12 cellular contexts compared by ENCODE assay signal in genomic region chr12:37672655-37673260, GRCh38.
A peak's percentile ranks its signal among the peaks of the same experiment; 100 is the strongest.
DNase-seq lines count a peak whose midpoint lies in the region; ATAC-seq, FAIRE-seq and TF ChIP-seq lines count a peak whose summit lies in the region.
"Had no signal": no experiment of that assay in that cellular context is flagged by ENCODE, and none has a peak within 500 bp of the region (broad histone marks: within the 10 kb centered on the region; RNA-seq: fewer than 3 reads in every experiment).

No MANE protein-coding gene starts in this region.

- no peaks in the 10 kb centered on the region for H3K27me3 Mint-ChIP-seq in natural killer cell treated with Interleukin-12 subunit alpha and Interleukin-12 subunit beta and Interleukin-15 and Interleukin-18, amount 100 ng/mL, for 72 hours
- H3K27me3 Mint-ChIP-seq: activated T-helper 17 cell treated with anti-CD3 and anti-CD28 coated beads, Interleukin-2, amount 50 U/mL, for 72 hours; memory B cell had no signal

- TF ChIP-seq CTCF in LNCaP clone FGC (IDR thresholded peaks at IDR 0.05; ENCODE audit: control insufficient read depth, extremely low read depth, insufficient read depth) (peak; percentile 55), bronchial epithelial cell (IDR thresholded peaks at IDR 0.05; ENCODE audit: insufficient read depth, low read length, severe bottlenecking) (peak; percentile 10)

- H3K27ac Mint-ChIP-seq in natural killer cell treated with Interleukin-12 subunit alpha and Interleukin-12 subunit beta and Interleukin-15 and Interleukin-18, amount 100 ng/mL, for 72 hours: no peak overlapping the region
- H3K27ac Mint-ChIP-seq: activated T-helper 17 cell treated with anti-CD3 and anti-CD28 coated beads, Interleukin-2, amount 50 U/mL, for 72 hours; memory B cell had no signal

- H3K4me3 Mint-ChIP-seq in natural killer cell treated with Interleukin-12 subunit alpha and Interleukin-12 subunit beta and Interleukin-15 and Interleukin-18, amount 100 ng/mL, for 72 hours: no peak overlapping the region
- H3K4me3 Mint-ChIP-seq: activated T-helper 17 cell treated with anti-CD3 and anti-CD28 coated beads, Interleukin-2, amount 50 U/mL, for 72 hours; memory B cell had no signal

- ATAC-seq in natural killer cell treated with Interleukin-12 subunit alpha and Interleukin-12 subunit beta and Interleukin-15 and Interleukin-18, amount 100 ng/mL, for 72 hours: no peak
- no peak for ATAC-seq in stimulated activated naive CD8-positive, alpha-beta T cell treated with anti-CD3 and anti-CD28 coated beads, Interleukin-15, Interleukin-2, amounts not matched to agents 100 U/mL and 50 U/mL, for 24 hours
- ATAC-seq: activated T-helper 17 cell treated with anti-CD3 and anti-CD28 coated beads, Interleukin-2, amount 50 U/mL, for 72 hours had no signal

- H3K9me3 Mint-ChIP-seq in natural killer cell treated with Interleukin-12 subunit alpha and Interleukin-12 subunit beta and Interleukin-15 and Interleukin-18, amount 100 ng/mL, for 72 hours: peaks cover 8% of the 10 kb centered on the region
- H3K9me3 Mint-ChIP-seq: activated T-helper 17 cell treated with anti-CD3 and anti-CD28 coated beads, Interleukin-2, amount 50 U/mL, for 72 hours had no signal

- H3K4me3 ChIP-seq in LNCaP clone FGC (ENCODE audit: low read depth, low read length): no peak overlapping the region
- no peak overlapping the region for H3K4me3 ChIP-seq in bronchial epithelial cell (ENCODE audit: low read depth, low read length)
- H3K4me3 ChIP-seq: vagina had no signal

- peak; percentile 0 for DNase-seq in NCI-H82 (lab: John Stamatoyannopoulos, UW)
- no peak for DNase-seq in NCI-H82 treated with DMSO at 0.1 percent for 48 hours (lab: John Stamatoyannopoulos, UW; ENCODE audit: unreplicated experiment)
- DNase-seq in LNCaP clone FGC (ENCODE audit: low read depth): no peak
- peak; percentile 10 for DNase-seq in bronchial epithelial cell (ENCODE audit: low read depth)
- DNase-seq in myocyte (ENCODE audit: low read depth): peak; percentile 2
- no peak for DNase-seq in natural killer cell treated with Interleukin-12 subunit alpha and Interleukin-12 subunit beta and Interleukin-15 and Interleukin-18, amount 100 ng/mL, for 72 hours (ENCODE audit: low spot score)
- DNase-seq in activated CD8-positive, alpha-beta memory T cell treated with anti-CD3 and anti-CD28 coated beads, Interleukin-2, amount 50 U/mL, for 4 hours: no peak
- no peak for DNase-seq in stimulated activated naive CD8-positive, alpha-beta T cell treated with anti-CD3 and anti-CD28 coated beads, Interleukin-15, Interleukin-2, amounts not matched to agents 100 U/mL and 50 U/mL, for 24 hours
- DNase-seq: activated CD4-positive, alpha-beta T cell treated with anti-CD3 and anti-CD28 coated beads for 4 hours had no signal

- H3K4me1 Mint-ChIP-seq in natural killer cell treated with Interleukin-12 subunit alpha and Interleukin-12 subunit beta and Interleukin-15 and Interleukin-18, amount 100 ng/mL, for 72 hours (ENCODE audit: low read depth in 2 of 2): no peaks in the 10 kb centered on the region
- H3K4me1 Mint-ChIP-seq: activated T-helper 17 cell treated with anti-CD3 and anti-CD28 coated beads, Interleukin-2, amount 50 U/mL, for 72 hours; memory B cell had no signal

- peaks cover 17% of the 10 kb centered on the region for H3K36me3 Mint-ChIP-seq in natural killer cell treated with Interleukin-12 subunit alpha and Interleukin-12 subunit beta and Interleukin-15 and Interleukin-18, amount 100 ng/mL, for 72 hours
- H3K36me3 Mint-ChIP-seq: memory B cell had no signal

- H3K27me3 ChIP-seq in bronchial epithelial cell (ENCODE audit: control insufficient read depth, insufficient read depth, low read length): no peaks in the 10 kb centered on the region
- H3K27me3 ChIP-seq: vagina had no signal

- FAIRE-seq in bronchial epithelial cell (lab: Jason Lieb, UNC): no peak

- no peaks in the 10 kb centered on the region for H3K36me3 ChIP-seq in bronchial epithelial cell (ENCODE audit: control insufficient read depth, insufficient read depth, low read length)
- H3K36me3 ChIP-seq: vagina had no signal

Comparison
In these comparisons a context has a peak if more than half of its experiments do, and no peak if none do; other contexts are left out.
1. DNase-seq: peak in NCI-H82 (single experiment), bronchial epithelial cell (single experiment) and myocyte (single experiment); none in NCI-H82 treated with DMSO at 0.1 percent for 48 hours (single experiment), LNCaP clone FGC (single experiment), natural killer cell treated with Interleukin-12 subunit alpha and Interleukin-12 subunit beta and Interleukin-15 and Interleukin-18, amount 100 ng/mL, for 72 hours (single experiment), activated CD8-positive, alpha-beta memory T cell treated with anti-CD3 and anti-CD28 coated beads, Interleukin-2, amount 50 U/mL, for 4 hours (single experiment) and stimulated activated naive CD8-positive, alpha-beta T cell treated with anti-CD3 and anti-CD28 coated beads, Interleukin-15, Interleukin-2, amounts not matched to agents 100 U/mL and 50 U/mL, for 24 hours (single experiment).